8 cellular contexts compared by ENCODE assay signal in genomic region chr13:44243198-44243852, GRCh38.
DNase-seq lines count a peak whose midpoint lies in the region; ATAC-seq and TF ChIP-seq lines count a peak whose summit lies in the region.

No MANE protein-coding gene starts in this region.

- peak in 1 of 4 donors; percentile 86 for TF ChIP-seq EP300 in upper lobe of left lung (IDR thresholded peaks at IDR 0.05)

- in situ Hi-C loops in astrocyte of the spinal cord (cut with HindIII; ENCODE audit: low sequenced_read_pairs) = no loop called here

- no peaks in the 10 kb centered on the region for H3K27me3 ChIP-seq in upper lobe of left lung

- TF ChIP-seq CTCF in astrocyte of the spinal cord (IDR thresholded peaks at IDR 0.05; ENCODE audit: low read depth, low read length) (peak; percentile 71), upper lobe of left lung (IDR thresholded peaks at IDR 0.05) (peak in 5 of 6 experiments; percentile 33 to 64 (median 49))

- H3K27ac ChIP-seq in upper lobe of left lung = peak overlapping the region in 3 of 4 donors; percentile 44 to 80 (median 62)

- no peaks in the 10 kb centered on the region for H3K9me3 ChIP-seq in upper lobe of left lung

- H3K36me3 ChIP-seq in upper lobe of left lung = no peaks in the 10 kb centered on the region

- H3K4me1 ChIP-seq in upper lobe of left lung = peaks cover 1 to 6% (median 3%) of the 10 kb centered on the region in 4 donors

- H3K4me3 ChIP-seq in astrocyte of the spinal cord (ENCODE audit: low read depth, low read length) (no peak overlapping the region), upper lobe of left lung (no peak overlapping the region)

- TF ChIP-seq POLR2A in upper lobe of left lung (IDR thresholded peaks at IDR 0.05) = no peak

- ATAC-seq in GM19397 (IDR thresholded peaks at IDR 0.05; ENCODE audit: unreplicated experiment) (peak; percentile 42), left colon (peak; percentile 89), upper lobe of left lung (ENCODE audit: low FRiP score in 2 of 2) (peak; percentile 56 to 79), HG03571 (IDR thresholded peaks at IDR 0.05; ENCODE audit: unreplicated experiment) (no peak)

- intact Hi-C loops in left colon (cut with DNase I, micrococcal nuclease) = no loop called here

- peak in 10 of 14 donors; percentile 25 to 84 (median 64) for DNase-seq in C1 segment of cervical spinal cord (lab: John Stamatoyannopoulos, UW)
- DNase-seq in NCI-H69 (lab: John Stamatoyannopoulos, UW) = peak; percentile 61
- peak; percentile 92 for DNase-seq in astrocyte of the spinal cord (ENCODE audit: low read depth, low spot score)
- peak in 1 of 2 donors; percentile 57 for DNase-seq in left colon
- peak in 1 of 2 donors; percentile 69 for DNase-seq in upper lobe of left lung
- no peak for DNase-seq in NCI-H2029 treated with DMSO at 0.1 percent for 48 hours (lab: John Stamatoyannopoulos, UW)

- 47 to 58% methylated on average over 11 of the region's 11 CpGs for whole genome bisulfite sequencing in upper lobe of left lung, 2 donors
